ENCODE assay signal across 9 cellular contexts in the genomic region with DNA sequence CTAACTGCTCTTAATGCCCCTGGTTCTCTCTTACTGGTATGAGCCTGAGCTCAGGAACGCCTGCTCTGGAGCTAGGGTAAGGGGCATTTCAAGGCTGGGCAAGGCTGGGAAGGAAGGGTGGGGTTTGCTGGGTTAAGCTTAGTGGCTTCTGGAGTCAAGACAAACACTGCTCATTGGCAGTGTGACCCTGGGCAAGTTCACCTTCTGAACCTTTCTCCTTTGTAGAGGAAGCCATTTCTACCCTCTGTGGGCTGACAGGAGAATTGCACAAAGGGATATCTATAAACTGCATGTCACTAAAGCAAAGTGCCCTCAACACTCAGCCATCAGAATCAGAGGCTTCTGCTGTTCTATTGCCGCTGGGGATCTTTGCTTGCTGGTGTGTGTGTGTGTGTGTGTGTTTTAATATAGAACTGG. TPM values are rescaled to one million over a fixed set of nuclear protein-coding genes. Genes with fewer than 3 reads are reported as not detected.
DNase-seq lines count a peak whose midpoint lies in the region; ATAC-seq and TF ChIP-seq lines count a peak whose summit lies in the region.
"Had no signal": no experiment of that assay in that cellular context is flagged by ENCODE, and none has a peak within 500 bp of the region (broad histone marks: within the 10 kb centered on the region; RNA-seq: fewer than 3 reads in every experiment).

No MANE protein-coding gene starts in this region.

- H3K4me1 Mint-ChIP-seq in Calu3 (ENCODE audit: low read depth, unreplicated experiment), result no peaks in the 10 kb centered on the region
- peaks cover 3 to 4% of the 10 kb centered on the region in 2 donors for H3K4me1 Mint-ChIP-seq in effector memory CD8-positive, alpha-beta T cell (ENCODE audit: low read depth in 2 of 2)

- intact Hi-C loops in Calu3 (cut with micrococcal nuclease; ENCODE audit: unreplicated experiment), result no loop called here
- intact Hi-C loops in psoas muscle (cut with DNase I), result loop anchor here (10.0 kb wide), 2 partner anchors 129 to 269 kb away; no protein-coding TSS in a partner anchor

- 77 to 81% (median 78%) methylated on average over 2 of the region's 2 CpGs for WGBS in psoas muscle, 3 donors

- ATAC-seq in GM21367 (IDR thresholded peaks at IDR 0.05; ENCODE audit: unreplicated experiment) (peak; percentile 84), psoas muscle (peak in 1 of 4 donors; percentile 35), GM19023 (IDR thresholded peaks at IDR 0.05; ENCODE audit: unreplicated experiment) (no peak), HG03571 (IDR thresholded peaks at IDR 0.05; ENCODE audit: unreplicated experiment) (no peak)
- peak; percentile 33 for ATAC-seq in effector memory CD8-positive, alpha-beta T cell (replicated peaks)

- no TSS peak for BruUV-seq in Calu3 (replicated peaks; lab: Mats Ljungman, UMichigan)

- DNase-seq in Calu3 (no peak), NCI-H2196 treated with DMSO at 0.1 percent for 48 hours (lab: John Stamatoyannopoulos, UW; ENCODE audit: unreplicated experiment) (peak; percentile 29), psoas muscle (no peak), hepatic stellate cell (ENCODE audit: low spot score) (no peak)
- no peak for DNase-seq in effector memory CD8-positive, alpha-beta T cell

- peaks cover 9% of the 10 kb centered on the region for H3K4me1 ChIP-seq in psoas muscle

- H3K4me3 Mint-ChIP-seq in Calu3 (ENCODE audit: low read depth, unreplicated experiment), result no peak overlapping the region
- H3K4me3 Mint-ChIP-seq in effector memory CD8-positive, alpha-beta T cell, result no peak overlapping the region

- H3K27ac ChIP-seq in psoas muscle, result no peak overlapping the region
- H3K27ac ChIP-seq: thoracic aorta had no signal

- no peaks in the 10 kb centered on the region for H3K27me3 Mint-ChIP-seq in Calu3 (ENCODE audit: unreplicated experiment)
- peaks cover 20 to 34% of the 10 kb centered on the region in 2 donors for H3K27me3 Mint-ChIP-seq in effector memory CD8-positive, alpha-beta T cell

- no peaks in the 10 kb centered on the region for H3K36me3 ChIP-seq in psoas muscle (ENCODE audit: insufficient read depth in 1 of 2, low read depth in 1 of 2)
- H3K36me3 ChIP-seq: thoracic aorta had no signal

- no peak overlapping the region for H3K4me3 ChIP-seq in psoas muscle
- H3K4me3 ChIP-seq: thoracic aorta had no signal

- H3K27me3 ChIP-seq in psoas muscle (ENCODE audit: insufficient read depth in 3 of 3, low read length in 2 of 3), result no peaks in the 10 kb centered on the region

- no peaks in the 10 kb centered on the region for H3K9me3 ChIP-seq in psoas muscle
- H3K9me3 ChIP-seq: thoracic aorta had no signal

- peaks cover 14% of the 10 kb centered on the region for H3K36me3 Mint-ChIP-seq in Calu3 (ENCODE audit: insufficient read depth, unreplicated experiment)
- H3K36me3 Mint-ChIP-seq in effector memory CD8-positive, alpha-beta T cell (ENCODE audit: insufficient read depth), result no peaks in the 10 kb centered on the region

- peak overlapping the region; percentile 18 for H3K27ac Mint-ChIP-seq in Calu3 (ENCODE audit: unreplicated experiment)
- H3K27ac Mint-ChIP-seq in effector memory CD8-positive, alpha-beta T cell, result no peak overlapping the region

- CTCF ChIA-PET in Calu3 (lab: Charles Lee), result interaction anchor here (0.6 to 1.5 kb wide), 3 partner anchors 66 to 545 kb away, joined by 5 read pairs; no protein-coding TSS in a partner anchor

- no peaks in the 10 kb centered on the region for H3K9me3 Mint-ChIP-seq in Calu3 (ENCODE audit: low read depth, unreplicated experiment)
- no peaks in the 10 kb centered on the region for H3K9me3 Mint-ChIP-seq in effector memory CD8-positive, alpha-beta T cell

- no peak for TF ChIP-seq CTCF in Calu3 (IDR thresholded peaks at IDR 0.05; ENCODE audit: unreplicated experiment)
- peak; percentile 27 for TF ChIP-seq CTCF in psoas muscle (IDR thresholded peaks at IDR 0.05)

RNA-seq across cellular contexts. Expression of a gene that starts 20.3 kb away (rescaled TPM):
- 2.0 and 2.6 TPM in 2 replicates for total RNA-seq in Calu3 (2022)
- total RNA-seq in psoas muscle, result under 1 TPM in 1 of 4 donors, not detected in 3; 0.10 TPM
- polyA plus RNA-seq in psoas muscle, result under 1 TPM in 2 of 3 donors, not detected in 1; 0.03 to 0.09 TPM

RNA-seq across cellular contexts. Expression of a gene that starts 48.7 kb away (rescaled TPM):
- 18.5 and 23.5 TPM in 2 replicates for total RNA-seq in Calu3 (2022)
- total RNA-seq in psoas muscle, result 1 to 10 TPM in 1 of 4 donors, under 1 TPM in 3; 0.13 to 1.0 (median 0.38) TPM
- under 1 TPM; 0.03 to 0.06 (median 0.04) TPM for polyA plus RNA-seq in psoas muscle

Comparison
In these comparisons a context has a peak if more than half of its experiments do, and no peak if none do; other contexts are left out.
1. ATAC-seq: peak in GM21367 (single experiment) and effector memory CD8-positive, alpha-beta T cell (single experiment); none in GM19023 (single experiment) and HG03571 (single experiment).